ENCODE assay signal across 21 cellular contexts in genomic region chr12:78977463-78977862, GRCh38.
DNase-seq lines count a peak whose midpoint lies in the region; ATAC-seq and TF ChIP-seq lines count a peak whose summit lies in the region.
"Had no signal": no experiment of that assay in that cellular context is flagged by ENCODE, and none has a peak within 500 bp of the region (broad histone marks: within the 10 kb centered on the region; RNA-seq: fewer than 3 reads in every experiment).

No MANE protein-coding gene starts in this region.

- H3K4me1 ChIP-seq in right cardiac atrium (ENCODE audit: control insufficient read depth, insufficient read depth, low read length) (no peaks in the 10 kb centered on the region), foreskin keratinocyte (no peaks in the 10 kb centered on the region), uterus (no peaks in the 10 kb centered on the region), A673 (ENCODE audit: insufficient read depth, low read length, poor library complexity, severe bottlenecking) (peaks cover 12% of the 10 kb centered on the region)

- no peak overlapping the region for H3K4me3 ChIP-seq in right cardiac atrium (ENCODE audit: low read length)
- H3K4me3 ChIP-seq in H7 (ENCODE audit: insufficient read depth, low read depth, low read length): no peak overlapping the region
- H3K4me3 ChIP-seq in uterus: no peak overlapping the region
- no peak overlapping the region for H3K4me3 ChIP-seq in A673 (ENCODE audit: low read depth, low read length, poor library complexity, severe bottlenecking)
- H3K4me3 ChIP-seq: ovary had no signal

- no peaks in the 10 kb centered on the region; the same call in none of the 2 replicates for H3K36me3 ChIP-seq in H7 (replicated peaks; ENCODE audit: control insufficient read depth, insufficient read depth, low read length)
- H3K36me3 ChIP-seq in uterus: no peaks in the 10 kb centered on the region
- peaks cover 37% of the 10 kb centered on the region for H3K36me3 ChIP-seq in A673 (ENCODE audit: insufficient read depth, low read length, poor library complexity, severe bottlenecking)
- H3K36me3 ChIP-seq: ovary had no signal

- TF ChIP-seq CTCF in foreskin keratinocyte (conservative IDR thresholded peaks at IDR 0.05): no peak
- TF ChIP-seq CTCF in uterus (IDR thresholded peaks at IDR 0.05): no peak
- TF ChIP-seq CTCF in A673 (conservative IDR thresholded peaks at IDR 0.05; ENCODE audit: low read depth, low read length): no peak

- H3K9me3 ChIP-seq in right cardiac atrium (ENCODE audit: control insufficient read depth, low read length): no peaks in the 10 kb centered on the region
- no peaks in the 10 kb centered on the region for H3K9me3 ChIP-seq in uterus
- H3K9me3 ChIP-seq in A673 (ENCODE audit: low read depth, low read length, poor library complexity, severe bottlenecking): no peaks in the 10 kb centered on the region
- H3K9me3 ChIP-seq: ovary had no signal

- DNase-seq in right cardiac atrium (no peak), cardiac septum (ENCODE audit: low spot score) (no peak), RPMI7951 (ENCODE audit: low read depth) (peak; percentile 8), foreskin keratinocyte (peak in 1 of 2 donors; percentile 47), H7 (no peak), uterus (no peak), A673 (ENCODE audit: low spot score) (no peak)
- DNase-seq: activated CD4-positive, alpha-beta memory T cell treated with anti-CD3 and anti-CD28 coated beads for 36 hours; activated T-cell treated with anti-CD3 and anti-CD28 coated beads, Interleukin-2, amount 50 U/mL, for 4 hours; CD8-positive, alpha-beta T cell; hypothalamus; NCI-H1092; NCI-H2107; NCI-H526 treated with DMSO at 0.1 percent for 48 hours; ovary; stimulated activated CD4-positive, alpha-beta T cell treated with anti-CD3 and anti-CD28 coated beads, Interleukin-1b, Interleukin-23, amount 100 ng/mL, for 48 hours; T-helper 1 cell; WERI-Rb-1 had no signal

- CTCF ChIA-PET in A673 (lab: Charles Lee): no interaction called here

- ATAC-seq in right cardiac atrium (peak; percentile 59 to 71), foreskin keratinocyte (peak; percentile 84), HG02852 (IDR thresholded peaks at IDR 0.05; ENCODE audit: unreplicated experiment) (no peak)
- ATAC-seq: activated T-cell treated with anti-CD3 and anti-CD28 coated beads, Interleukin-2, amount 50 U/mL, for 4 hours; CD8-positive, alpha-beta T cell; HepG2; Panc1 had no signal

- WGBS in right cardiac atrium: 62% methylated on average over 3 of the region's 3 CpGs

- H3K27ac ChIP-seq in right cardiac atrium (ENCODE audit: low read length) (no peak overlapping the region), foreskin keratinocyte (no peak overlapping the region), uterus (no peak overlapping the region), A673 (ENCODE audit: low read depth, low read length, poor library complexity, severe bottlenecking) (no peak overlapping the region)
- H3K27ac ChIP-seq: ovary, WERI-Rb-1 had no signal

- POLR2A ChIA-PET in A673 (lab: Charles Lee; ENCODE audit: low non-redundant PET): no interaction called here

- TF ChIP-seq POLR2A in uterus (IDR thresholded peaks at IDR 0.05): no peak

- intact Hi-C loops in right cardiac atrium (cut with DNase I): no loop called here
- intact Hi-C loops in cardiac septum (cut with DNase I): no loop called here
- intact Hi-C loops in uterus (cut with DNase I; ENCODE audit: low total_unique reads): no loop called here
- intact Hi-C loops in A673 (cut with micrococcal nuclease; ENCODE audit: unreplicated experiment): no loop called here

- H3K27me3 ChIP-seq in right cardiac atrium (ENCODE audit: control insufficient read depth, insufficient read depth) (no peaks in the 10 kb centered on the region), foreskin keratinocyte (no peaks in the 10 kb centered on the region), H7 (ENCODE audit: control insufficient read depth, insufficient read depth, low read length) (no peaks in the 10 kb centered on the region; the same call in 1 of the 2 replicates), uterus (no peaks in the 10 kb centered on the region), A673 (replicated peaks; ENCODE audit: insufficient read depth, low read depth, low read length, poor library complexity) (no peaks in the 10 kb centered on the region)
- H3K27me3 ChIP-seq: ovary had no signal

- no TSS peak for BruUV-seq in A673 (replicated peaks; lab: Mats Ljungman, UMichigan)
